ENCODE assay signal across 9 cellular contexts in genomic region chr11:62856333-62856910, GRCh38. TPM values are rescaled to one million over a fixed set of nuclear protein-coding genes. Genes with fewer than 3 reads are reported as not detected.
DNase-seq lines count a peak whose midpoint lies in the region; ATAC-seq and TF ChIP-seq lines count a peak whose summit lies in the region.
"Had no signal": no experiment of that assay in that cellular context is flagged by ENCODE, and none has a peak within 500 bp of the region (broad histone marks: within the 10 kb centered on the region; RNA-seq: fewer than 3 reads in every experiment).

No MANE protein-coding gene starts in this region.

- H3K36me3 Mint-ChIP-seq in activated CD8-positive, alpha-beta memory T cell treated with anti-CD3 and anti-CD28 coated beads, Interleukin-2, amount 10 ng/mL, durations not matched to agents 7 days and 5 days: peaks cover 51% of the 10 kb centered on the region
- H3K36me3 Mint-ChIP-seq in T-cell: peaks cover 38% of the 10 kb centered on the region

- H3K4me1 Mint-ChIP-seq in activated CD8-positive, alpha-beta memory T cell treated with anti-CD3 and anti-CD28 coated beads, Interleukin-2, amount 10 ng/mL, durations not matched to agents 7 days and 5 days: peaks cover 72% of the 10 kb centered on the region
- H3K4me1 Mint-ChIP-seq in T-cell: peaks cover 43 to 62% (median 59%) of the 10 kb centered on the region in 3 donors

- no peaks in the 10 kb centered on the region for H3K9me3 Mint-ChIP-seq in activated CD8-positive, alpha-beta memory T cell treated with anti-CD3 and anti-CD28 coated beads, Interleukin-2, amount 10 ng/mL, durations not matched to agents 7 days and 5 days (ENCODE audit: low read depth)
- no peaks in the 10 kb centered on the region for H3K9me3 Mint-ChIP-seq in T-cell

- peaks cover 3% of the 10 kb centered on the region for H3K4me1 ChIP-seq in foreskin keratinocyte

- H3K27ac Mint-ChIP-seq in activated CD8-positive, alpha-beta memory T cell treated with anti-CD3 and anti-CD28 coated beads, Interleukin-2, amount 10 ng/mL, durations not matched to agents 7 days and 5 days: peak overlapping the region; percentile 91
- H3K27ac Mint-ChIP-seq in T-cell: peak overlapping the region; percentile 94 to 96

- TF ChIP-seq CTCF in foreskin keratinocyte (conservative IDR thresholded peaks at IDR 0.05): no peak

- no peak for DNase-seq in activated CD8-positive, alpha-beta memory T cell treated with anti-CD3 and anti-CD28 coated beads, Interleukin-2, amount 10 ng/mL, durations not matched to agents 7 days and 5 days
- DNase-seq in activated CD8-positive, alpha-beta memory T cell treated with anti-CD3 and anti-CD28 coated beads, Interleukin-2, amount 50 U/mL, for 4 hours: no peak
- DNase-seq in T-cell (no peak), foreskin keratinocyte (no peak), skeletal muscle cell (ENCODE audit: low read depth) (no peak)

- H3K27me3 ChIP-seq in foreskin keratinocyte: no peaks in the 10 kb centered on the region

- CTCF ChIA-PET in activated CD8-positive, alpha-beta memory T cell treated with anti-CD3 and anti-CD28 coated beads, Interleukin-2, amount 10 ng/mL, durations not matched to agents 7 days and 5 days (lab: Charles Lee): interaction anchor here (0.6 to 3.8 kb wide), 15 partner anchors 9 to 311 kb away, joined by 3 to 57 read pairs (median 4); partner anchors contain the start of genes NXF1, SLC3A2, TMEM179B and TUT1
- CTCF ChIA-PET in T-cell (lab: Charles Lee): interaction anchor here in 1 of 2 donors (0.6 to 2.8 kb wide), 13 partner anchors 8 to 282 kb away, joined by 3 to 19 read pairs (median 3); partner anchors contain the start of genes HNRNPUL2, SLC3A2, STX5 and TAF6L

- POLR2A ChIA-PET in T-cell (lab: Charles Lee): interaction anchor here (0.5 to 3.4 kb wide), 27 partner anchors 8 to 711 kb away, joined by 3 to 23 read pairs (median 4); partner anchors contain the start of genes C11orf98 (in 2 of the 2), CSKMT (in 2 of the 2), LBHD1 (in 1 of the 2) and NXF1 (in 1 of the 2)

- H3K27ac ChIP-seq in foreskin keratinocyte: peak overlapping the region; percentile 92

- peaks cover 3% of the 10 kb centered on the region for H3K27me3 Mint-ChIP-seq in activated CD8-positive, alpha-beta memory T cell treated with anti-CD3 and anti-CD28 coated beads, Interleukin-2, amount 10 ng/mL, durations not matched to agents 7 days and 5 days
- no peaks in the 10 kb centered on the region for H3K27me3 Mint-ChIP-seq in T-cell

- H3K4me3 Mint-ChIP-seq in activated CD8-positive, alpha-beta memory T cell treated with anti-CD3 and anti-CD28 coated beads, Interleukin-2, amount 10 ng/mL, durations not matched to agents 7 days and 5 days: peak overlapping the region; percentile 93
- peak overlapping the region; percentile 93 to 98 (median 97) for H3K4me3 Mint-ChIP-seq in T-cell

- peak overlapping the region; percentile 99 for H3K4me3 ChIP-seq in skeletal muscle cell (ENCODE audit: low read depth, low read length)

- ATAC-seq in activated CD8-positive, alpha-beta memory T cell treated with anti-CD3 and anti-CD28 coated beads, Interleukin-2, amount 10 ng/mL, durations not matched to agents 7 days and 5 days: no peak
- ATAC-seq in T-cell (replicated peaks in 1 of 4): no peak
- no peak for ATAC-seq in foreskin keratinocyte
- ATAC-seq in HG03521 (IDR thresholded peaks at IDR 0.05; ENCODE audit: unreplicated experiment): no peak
- no peak for ATAC-seq in GM21367 (IDR thresholded peaks at IDR 0.05; ENCODE audit: unreplicated experiment)
- ATAC-seq in HG03571 (IDR thresholded peaks at IDR 0.05; ENCODE audit: unreplicated experiment): no peak

RNA-seq across cellular contexts. Expression of gene WDR74, which starts 17.0 kb away (rescaled TPM):
- 10 to 100 TPM; 82.9 to 83.9 TPM for total RNA-seq in activated CD8-positive, alpha-beta memory T cell treated with anti-CD3 and anti-CD28 coated beads, Interleukin-2, amount 10 ng/mL, durations not matched to agents 7 days and 5 days
- 100 to 1,000 TPM in 4 of 5 donors, 10 to 100 TPM in 1; 91.3 to 239 (median 103) TPM for total RNA-seq in T-cell
- 83.7 and 89.3 TPM in 2 replicates for total RNA-seq in foreskin keratinocyte
- polyA plus RNA-seq in foreskin keratinocyte: 88.7 and 94.8 TPM in 2 replicates

RNA-seq across cellular contexts. Expression of gene TEX54, which starts 23.8 kb away (rescaled TPM):
- not detected for total RNA-seq in activated CD8-positive, alpha-beta memory T cell treated with anti-CD3 and anti-CD28 coated beads, Interleukin-2, amount 10 ng/mL, durations not matched to agents 7 days and 5 days
- not detected for total RNA-seq in T-cell
- total RNA-seq in foreskin keratinocyte: not detected in 2 replicates
- polyA plus RNA-seq in foreskin keratinocyte: not detected in 2 replicates
- total RNA-seq: dermis microvascular lymphatic vessel endothelial cell had no signal

RNA-seq across cellular contexts. Expression of gene SLC3A2, which starts 24.3 kb away (rescaled TPM):
- 100 to 1,000 TPM; 213 to 259 TPM for total RNA-seq in activated CD8-positive, alpha-beta memory T cell treated with anti-CD3 and anti-CD28 coated beads, Interleukin-2, amount 10 ng/mL, durations not matched to agents 7 days and 5 days
- total RNA-seq in T-cell (100 to 1,000 TPM; 178 to 248 (median 237) TPM), foreskin keratinocyte (424 and 537 TPM in 2 replicates)
- 511 and 680 TPM in 2 replicates for polyA plus RNA-seq in foreskin keratinocyte

RNA-seq across cellular contexts. Expression of gene STX5, which starts 24.6 kb away (rescaled TPM):
- 10 to 100 TPM; 30.8 to 38.4 TPM for total RNA-seq in activated CD8-positive, alpha-beta memory T cell treated with anti-CD3 and anti-CD28 coated beads, Interleukin-2, amount 10 ng/mL, durations not matched to agents 7 days and 5 days
- total RNA-seq in T-cell: 100 to 1,000 TPM in 2 of 5 donors, 10 to 100 TPM in 3; 49.3 to 132 (median 58.0) TPM
- total RNA-seq in foreskin keratinocyte: 30.4 and 34.1 TPM in 2 replicates
- polyA plus RNA-seq in foreskin keratinocyte: 41.2 and 45.5 TPM in 2 replicates

RNA-seq across cellular contexts. Expression of gene NXF1, which starts 51.2 kb away (rescaled TPM):
- 100 to 1,000 TPM in 1 of 2 experiments, 10 to 100 TPM in 1; 93.6 to 120 TPM for total RNA-seq in activated CD8-positive, alpha-beta memory T cell treated with anti-CD3 and anti-CD28 coated beads, Interleukin-2, amount 10 ng/mL, durations not matched to agents 7 days and 5 days
- 100 to 1,000 TPM; 160 to 321 (median 169) TPM for total RNA-seq in T-cell
- total RNA-seq in foreskin keratinocyte: 38.3 and 42.5 TPM in 2 replicates
- 54.7 and 55.7 TPM in 2 replicates for polyA plus RNA-seq in foreskin keratinocyte
